ENCODE assay signal across 27 cellular contexts in the genomic region with DNA sequence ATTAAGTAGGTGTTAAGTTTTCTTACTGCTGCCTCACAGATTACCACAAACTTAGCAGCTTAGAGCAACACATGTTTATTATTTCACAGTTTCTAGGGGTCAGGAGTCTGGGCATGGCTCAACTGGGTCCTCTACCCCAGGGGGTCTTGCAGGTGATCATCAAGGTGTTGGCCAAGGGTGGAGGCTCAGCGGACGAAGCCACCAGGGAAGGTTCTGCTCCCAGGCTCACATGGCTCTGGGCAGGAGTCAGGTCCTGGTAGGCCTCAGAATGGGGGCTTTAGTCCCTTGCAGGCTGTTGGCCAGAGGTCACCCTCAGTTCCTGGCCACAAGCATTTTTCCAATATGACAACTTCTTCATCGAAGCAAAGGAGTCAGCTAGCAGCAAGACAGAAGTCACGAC.
"Had no signal": no experiment of that assay in that cellular context is flagged by ENCODE, and none has a peak within 500 bp of the region (broad histone marks: within the 10 kb centered on the region; RNA-seq: fewer than 3 reads in every experiment).

No MANE protein-coding gene starts in this region.

- ATAC-seq: activated T-cell treated with anti-CD3 and anti-CD28 coated beads, Interleukin-2, amount 50 U/mL, for 72 hours; body of pancreas; gastroesophageal sphincter had no signal

- H3K27me3 Mint-ChIP-seq: activated naive CD8-positive, alpha-beta T cell had no signal

- H3K4me3 Mint-ChIP-seq: activated CD4-positive, alpha-beta memory T cell treated with anti-CD3 and anti-CD28 coated beads, Interleukin-2, amount 10 ng/mL, durations not matched to agents 7 days and 5 days; activated CD4-positive, alpha-beta T cell treated with anti-CD3 and anti-CD28 coated beads, Interleukin-2, amount 10 ng/mL, durations not matched to agents 7 days and 5 days; activated naive CD8-positive, alpha-beta T cell; activated T-cell treated with anti-CD3 and anti-CD28 coated beads, Interleukin-2, amount 50 U/mL, for 24 hours; activated T-cell treated with anti-CD3 and anti-CD28 coated beads, Interleukin-2, amount 50 U/mL, for 72 hours had no signal

- H3K27me3 ChIP-seq: body of pancreas, colonic mucosa, gastroesophageal sphincter had no signal

- H3K36me3 ChIP-seq: colonic mucosa, esophagus squamous epithelium, gastroesophageal sphincter had no signal

- H3K4me3 ChIP-seq: body of pancreas, colonic mucosa, esophagus squamous epithelium, gastroesophageal sphincter had no signal

- H3K36me3 Mint-ChIP-seq: activated naive CD8-positive, alpha-beta T cell had no signal

- H3K27ac Mint-ChIP-seq: activated CD4-positive, alpha-beta memory T cell treated with anti-CD3 and anti-CD28 coated beads, Interleukin-2, amount 10 ng/mL, durations not matched to agents 7 days and 5 days; activated CD4-positive, alpha-beta T cell treated with anti-CD3 and anti-CD28 coated beads, Interleukin-2, amount 10 ng/mL, durations not matched to agents 7 days and 5 days; activated naive CD8-positive, alpha-beta T cell; activated T-cell treated with anti-CD3 and anti-CD28 coated beads, Interleukin-2, amount 50 U/mL, for 24 hours; activated T-cell treated with anti-CD3 and anti-CD28 coated beads, Interleukin-2, amount 50 U/mL, for 72 hours had no signal

- DNase-seq: activated CD4-positive, alpha-beta memory T cell treated with anti-CD3 and anti-CD28 coated beads, Interleukin-2, amount 10 ng/mL, durations not matched to agents 7 days and 5 days; activated CD4-positive, alpha-beta T cell treated with anti-CD3 and anti-CD28 coated beads for 4 hours; activated CD4-positive, alpha-beta T cell treated with anti-CD3 and anti-CD28 coated beads, Interleukin-2, amount 10 ng/mL, durations not matched to agents 7 days and 5 days; activated CD4-positive, alpha-beta T cell treated with anti-CD3 and anti-CD28 coated beads, Interleukin-2, amount 50 U/mL, for 4 hours; activated CD4-positive, CD25-positive, alpha-beta regulatory T cell; activated CD4-positive, CD25-positive, alpha-beta regulatory T cell treated with anti-CD3 and anti-CD28 coated beads, Interleukin-2, amount 50 U/mL, for 72 hours; activated CD8-positive, alpha-beta memory T cell treated with anti-CD3 and anti-CD28 coated beads, Interleukin-2, amount 50 U/mL, for 48 hours; activated effector memory CD4-positive, alpha-beta T cell treated with Interleukin-2 at 50 U/mL for 16 hours; activated gamma-delta T cell treated with Interleukin-2 at 50 U/mL for 16 hours; activated naive CD4-positive, alpha-beta T cell treated with anti-CD3 and anti-CD28 coated beads, Interleukin-2, amount 50 U/mL, for 16 hours; activated naive CD4-positive, alpha-beta T cell treated with Interleukin-2 at 50 U/mL for 16 hours; activated T-cell treated with anti-CD3 and anti-CD28 coated beads for 4 hours; activated T-cell treated with anti-CD3 and anti-CD28 coated beads, Interleukin-2, amount 50 U/mL, for 24 hours; activated T-cell treated with anti-CD3 and anti-CD28 coated beads, Interleukin-2, amount 50 U/mL, for 72 hours; amniotic stem cell; aorta; body of pancreas; central memory CD4-positive, alpha-beta T cell; cerebellar nuclear complex; colonic mucosa; effector CD8-positive, alpha-beta T cell; esophagus squamous epithelium; foreskin melanocyte; T-helper 2 cell had no signal

- H3K4me1 ChIP-seq: body of pancreas, colonic mucosa had no signal

- H3K27ac ChIP-seq: body of pancreas, colonic mucosa, epithelial cell of prostate, esophagus squamous epithelium, gastroesophageal sphincter had no signal

- H3K9me3 ChIP-seq: body of pancreas, colonic mucosa, esophagus squamous epithelium, gastroesophageal sphincter had no signal

- H3K9me3 Mint-ChIP-seq: activated CD4-positive, alpha-beta memory T cell treated with anti-CD3 and anti-CD28 coated beads, Interleukin-2, amount 10 ng/mL, durations not matched to agents 7 days and 5 days; activated CD4-positive, alpha-beta T cell treated with anti-CD3 and anti-CD28 coated beads, Interleukin-2, amount 10 ng/mL, durations not matched to agents 7 days and 5 days; activated T-cell treated with anti-CD3 and anti-CD28 coated beads, Interleukin-2, amount 50 U/mL, for 24 hours; activated T-cell treated with anti-CD3 and anti-CD28 coated beads, Interleukin-2, amount 50 U/mL, for 72 hours had no signal
